11 cellular contexts compared by ENCODE assay signal in the genomic region with DNA sequence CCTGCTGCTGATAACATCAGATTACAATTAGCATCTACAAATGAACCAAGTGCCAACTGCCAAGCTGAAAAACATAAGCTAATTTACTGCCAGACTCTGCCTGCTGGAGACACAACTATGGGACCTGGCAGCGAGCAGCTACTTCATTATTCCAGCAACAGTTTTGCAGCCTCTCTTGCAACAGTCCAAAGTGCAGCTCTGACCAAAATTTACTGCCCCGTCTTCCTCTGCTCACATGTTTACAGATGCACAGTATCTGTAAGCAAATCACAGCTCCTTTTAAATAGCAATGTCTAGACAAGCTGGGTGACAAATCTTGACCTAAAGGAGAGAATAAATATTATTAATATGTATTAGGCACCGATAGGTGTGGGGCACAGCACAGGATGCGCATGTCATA.
DNase-seq lines count a peak whose midpoint lies in the region; ATAC-seq, FAIRE-seq and TF ChIP-seq lines count a peak whose summit lies in the region.
"Had no signal": no experiment of that assay in that cellular context is flagged by ENCODE, and none has a peak within 500 bp of the region (broad histone marks: within the 10 kb centered on the region; RNA-seq: fewer than 3 reads in every experiment).

No MANE protein-coding gene starts in this region.

- H3K9ac ChIP-seq in mesenchymal stem cell (ENCODE audit: low read length), result no peak overlapping the region
- no peak overlapping the region for H3K9ac ChIP-seq in endodermal cell (ENCODE audit: extremely low read depth, low read length, poor library complexity, severe bottlenecking)

- no peaks in the 10 kb centered on the region for H3K27me3 ChIP-seq in bronchial epithelial cell (ENCODE audit: control insufficient read depth, insufficient read depth, low read length)
- H3K27me3 ChIP-seq in mesenchymal stem cell (ENCODE audit: control insufficient read depth in 1 of 2, insufficient read depth in 1 of 2, low read length in 2 of 2), result no peaks in the 10 kb centered on the region
- H3K27me3 ChIP-seq in endodermal cell (ENCODE audit: control insufficient read depth, insufficient read depth, low read length, poor library complexity, severe bottlenecking), result no peaks in the 10 kb centered on the region

- H2BK12ac ChIP-seq in mesenchymal stem cell (ENCODE audit: low read length in 2 of 2), result no peak overlapping the region

- no peak overlapping the region for H3K4ac ChIP-seq in mesenchymal stem cell (ENCODE audit: low read depth in 1 of 2, low read length in 2 of 2)

- peaks cover 0 to 5% (median 2%) of the 10 kb centered on the region in 3 donors for H3K27me3 Mint-ChIP-seq in immature natural killer cell (ENCODE audit: low read depth in 3 of 3)
- H3K27me3 Mint-ChIP-seq in endodermal cell (ENCODE audit: insufficient read depth), result no peaks in the 10 kb centered on the region

- H3K23ac ChIP-seq in mesenchymal stem cell (ENCODE audit: low read length in 2 of 2), result no peak overlapping the region

- H2BK15ac ChIP-seq in mesenchymal stem cell (ENCODE audit: low read depth, poor library complexity, severe bottlenecking), result no peak overlapping the region

- H3K4me3 ChIP-seq in bronchial epithelial cell (ENCODE audit: low read depth, low read length) (no peak overlapping the region), mesenchymal stem cell (ENCODE audit: insufficient read depth in 1 of 2, low read depth in 1 of 2, low read length in 2 of 2) (no peak overlapping the region), endodermal cell (ENCODE audit: low read length) (no peak overlapping the region)
- H3K4me3 ChIP-seq: GM23338 had no signal

- no peak overlapping the region for H2BK5ac ChIP-seq in mesenchymal stem cell (ENCODE audit: low read depth, low read length, poor library complexity, severe bottlenecking)

- TF ChIP-seq CTCF in bronchial epithelial cell (IDR thresholded peaks at IDR 0.05; ENCODE audit: insufficient read depth, low read length, severe bottlenecking), result no peak
- TF ChIP-seq CTCF in endodermal cell (conservative IDR thresholded peaks at IDR 0.05), result no peak

- no peak overlapping the region for H2AFZ ChIP-seq in mesenchymal stem cell (ENCODE audit: low read depth, low read length)
- H2AFZ ChIP-seq: GM23338 had no signal

- no peak overlapping the region for H3K4me2 ChIP-seq in mesenchymal stem cell (ENCODE audit: low read length, poor library complexity, severe bottlenecking)
- H3K4me2 ChIP-seq: GM23338 had no signal

- no peak overlapping the region for H4K8ac ChIP-seq in mesenchymal stem cell (ENCODE audit: low read length)

- 32% methylated on average over 4 of the region's 4 CpGs for WGBS in mesenchymal stem cell
- WGBS in endodermal cell (ENCODE audit: insufficient coverage in 1 of 2, insufficient read length in 1 of 2), 2 experiments, result 94 to 98% methylated on average over 4 of the region's 4 CpGs

- FAIRE-seq in bronchial epithelial cell (lab: Jason Lieb, UNC), result no peak

- no peak overlapping the region for H3K14ac ChIP-seq in mesenchymal stem cell (ENCODE audit: low read length in 2 of 2)

- H3K9me3 Mint-ChIP-seq in immature natural killer cell, result peaks cover 0 to 5% (median 0%) of the 10 kb centered on the region in 6 donors
- no peaks in the 10 kb centered on the region for H3K9me3 Mint-ChIP-seq in endodermal cell
- H3K9me3 Mint-ChIP-seq: GM23338 had no signal

- DNase-seq in DMS 273 (lab: John Stamatoyannopoulos, UW; ENCODE audit: unreplicated experiment) (peak; percentile 63), NCI-H1105 treated with DMSO at 0.1 percent for 48 hours (lab: John Stamatoyannopoulos, UW) (peak; percentile 77), bronchial epithelial cell (ENCODE audit: low read depth) (peak; percentile 8), mesenchymal stem cell (peak; percentile 47), immature natural killer cell (no peak), endodermal cell (no peak)
- DNase-seq: NCI-H2107, RPMI8226 had no signal

- H2AK5ac ChIP-seq in mesenchymal stem cell (ENCODE audit: low read length, severe bottlenecking), result peak overlapping the region; percentile 58

- H3K27ac Mint-ChIP-seq in immature natural killer cell, result no peak overlapping the region
- no peak overlapping the region for H3K27ac Mint-ChIP-seq in endodermal cell
- H3K27ac Mint-ChIP-seq: GM23338 had no signal

- H3K36me3 Mint-ChIP-seq in immature natural killer cell (no peaks in the 10 kb centered on the region), endodermal cell (ENCODE audit: low read depth) (no peaks in the 10 kb centered on the region)

- H3K4me3 Mint-ChIP-seq in immature natural killer cell, result no peak overlapping the region
- H3K4me3 Mint-ChIP-seq in endodermal cell, result no peak overlapping the region
- H3K4me3 Mint-ChIP-seq: GM23338 had no signal

- H3K9me3 ChIP-seq in mesenchymal stem cell (ENCODE audit: control insufficient read depth, low read length) (no peaks in the 10 kb centered on the region), endodermal cell (ENCODE audit: control insufficient read depth, low read length) (no peaks in the 10 kb centered on the region)

- no peak overlapping the region for H4K91ac ChIP-seq in mesenchymal stem cell (ENCODE audit: low read length)

- H3K27ac ChIP-seq in mesenchymal stem cell (ENCODE audit: low read length, poor library complexity, severe bottlenecking) (no peak overlapping the region), endodermal cell (ENCODE audit: low read depth, low read length) (no peak overlapping the region)

- H3K4me1 ChIP-seq in mesenchymal stem cell (ENCODE audit: control insufficient read depth, insufficient read depth, low read depth, low read length), result no peaks in the 10 kb centered on the region
- H3K4me1 ChIP-seq in endodermal cell (ENCODE audit: control insufficient read depth, insufficient read depth, low read length), result no peaks in the 10 kb centered on the region

- ATAC-seq in GM19023 (IDR thresholded peaks at IDR 0.05; ENCODE audit: unreplicated experiment), result no peak
- no peak for ATAC-seq in GM19328 (IDR thresholded peaks at IDR 0.05; ENCODE audit: unreplicated experiment)
- ATAC-seq: GM23338 had no signal

- H2BK120ac ChIP-seq in mesenchymal stem cell (ENCODE audit: low read depth, low read length), result no peak overlapping the region

- H3K36me3 ChIP-seq in bronchial epithelial cell (ENCODE audit: control insufficient read depth, insufficient read depth, low read length), result no peaks in the 10 kb centered on the region
- H3K36me3 ChIP-seq in mesenchymal stem cell (ENCODE audit: control insufficient read depth in 1 of 2, insufficient read depth in 2 of 2, low read depth in 1 of 2, low read length in 2 of 2), result no peaks in the 10 kb centered on the region
- H3K36me3 ChIP-seq in endodermal cell (ENCODE audit: control insufficient read depth, insufficient read depth, low read length), result no peaks in the 10 kb centered on the region

- H3K79me1 ChIP-seq in mesenchymal stem cell (replicated peaks; ENCODE audit: low read length, poor library complexity, severe bottlenecking), result no peaks in the 10 kb centered on the region

- H3K4me1 Mint-ChIP-seq in immature natural killer cell, result no peaks in the 10 kb centered on the region
- H3K4me1 Mint-ChIP-seq in endodermal cell, result peaks cover 5% of the 10 kb centered on the region

- no peak overlapping the region for H3K18ac ChIP-seq in mesenchymal stem cell (ENCODE audit: low read depth in 1 of 2, low read length in 2 of 2)

Comparison
In these comparisons a context has a peak if more than half of its experiments do, and no peak if none do; other contexts are left out.
1. DNase-seq: peak in DMS 273 (single experiment), NCI-H1105 treated with DMSO at 0.1 percent for 48 hours (single experiment), bronchial epithelial cell (single experiment) and mesenchymal stem cell (single experiment); none in immature natural killer cell (0 of 3) and endodermal cell (single experiment).